In the genomic region with DNA sequence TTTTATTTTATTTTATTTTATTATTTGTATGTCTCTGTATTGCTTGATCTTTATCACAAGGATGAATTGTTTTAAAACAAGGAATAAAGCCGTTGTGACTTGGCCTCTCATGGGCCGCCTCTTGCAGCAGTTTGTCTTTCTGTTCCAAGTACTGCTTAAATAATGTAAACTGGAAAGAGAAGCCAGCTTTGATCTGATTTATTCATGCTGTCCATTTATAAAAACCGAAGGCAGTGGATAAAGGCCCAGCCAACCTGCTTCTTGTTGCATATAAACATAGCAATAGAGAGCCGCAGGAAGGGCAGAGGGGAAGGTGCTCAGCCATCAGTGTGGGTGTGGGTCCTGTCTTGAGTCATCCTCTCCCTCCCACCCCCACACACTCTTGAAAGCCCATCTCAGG, we compare ENCODE assay signal across 19 cellular contexts.
DNase-seq lines count a peak whose midpoint lies in the region; ATAC-seq, FAIRE-seq and TF ChIP-seq lines count a peak whose summit lies in the region.
"Had no signal": no experiment of that assay in that cellular context is flagged by ENCODE, and none has a peak within 500 bp of the region (broad histone marks: within the 10 kb centered on the region; RNA-seq: fewer than 3 reads in every experiment).

No MANE protein-coding gene starts in this region.

- H3K9ac ChIP-seq in H9 (ENCODE audit: extremely low read depth, insufficient read length, low read length), result no peak overlapping the region

- no peak overlapping the region for H2AK5ac ChIP-seq in H9 (ENCODE audit: insufficient read length, low read length)

- H3K18ac ChIP-seq in H9 (ENCODE audit: insufficient read length, low read depth, low read length), result no peak overlapping the region

- no peak overlapping the region for H2BK12ac ChIP-seq in H9 (ENCODE audit: insufficient read length, low read depth, low read length)

- H3K4me3 Mint-ChIP-seq in activated CD8-positive, alpha-beta T cell treated with anti-CD3 and anti-CD28 coated beads for 36 hours, result no peak overlapping the region
- no peak overlapping the region for H3K4me3 Mint-ChIP-seq in activated CD8-positive, alpha-beta T cell treated with anti-CD3 and anti-CD28 coated beads, Interleukin-2, amount 10 ng/mL, durations not matched to agents 7 days and 5 days
- no peak overlapping the region for H3K4me3 Mint-ChIP-seq in H9
- H3K4me3 Mint-ChIP-seq in mesothelial cell of epicardium, result no peak overlapping the region
- H3K4me3 Mint-ChIP-seq in type B pancreatic cell, result no peak overlapping the region
- H3K4me3 Mint-ChIP-seq: CD4-positive, alpha-beta memory T cell had no signal

- POLR2A ChIA-PET in activated CD8-positive, alpha-beta T cell treated with anti-CD3 and anti-CD28 coated beads for 36 hours (lab: Charles Lee), result no interaction called here
- POLR2A ChIA-PET in activated CD8-positive, alpha-beta T cell treated with anti-CD3 and anti-CD28 coated beads, Interleukin-2, amount 10 ng/mL, durations not matched to agents 7 days and 5 days (lab: Charles Lee), result no interaction called here

- H2AFZ ChIP-seq in H9 (ENCODE audit: low read length), result no peak overlapping the region

- H2BK15ac ChIP-seq in H9 (ENCODE audit: low read depth, low read length), result no peak overlapping the region

- no peaks in the 10 kb centered on the region for H4K20me1 ChIP-seq in H9 (ENCODE audit: control insufficient read depth, insufficient read depth, insufficient read length)

- no peak for TF ChIP-seq CTCF in activated CD8-positive, alpha-beta T cell treated with anti-CD3 and anti-CD28 coated beads for 36 hours (IDR thresholded peaks at IDR 0.05)
- TF ChIP-seq CTCF in H9 (conservative IDR thresholded peaks at IDR 0.05) (no peak), mesothelial cell of epicardium (IDR thresholded peaks at IDR 0.05; ENCODE audit: unreplicated experiment) (no peak), type B pancreatic cell (conservative IDR thresholded peaks at IDR 0.05) (no peak)

- no peaks in the 10 kb centered on the region for H3K36me3 Mint-ChIP-seq in activated CD8-positive, alpha-beta T cell treated with anti-CD3 and anti-CD28 coated beads for 36 hours (ENCODE audit: low read depth)
- H3K36me3 Mint-ChIP-seq in activated CD8-positive, alpha-beta T cell treated with anti-CD3 and anti-CD28 coated beads, Interleukin-2, amount 10 ng/mL, durations not matched to agents 7 days and 5 days (ENCODE audit: low read depth), result no peaks in the 10 kb centered on the region
- H3K36me3 Mint-ChIP-seq in H9 (ENCODE audit: insufficient read depth in 1 of 3, low read depth in 3 of 3), result peaks cover 6 to 19% (median 11%) of the 10 kb centered on the region in 3 experiments
- peaks cover 3% of the 10 kb centered on the region for H3K36me3 Mint-ChIP-seq in mesothelial cell of epicardium
- H3K36me3 Mint-ChIP-seq in type B pancreatic cell, result no peaks in the 10 kb centered on the region
- H3K36me3 Mint-ChIP-seq: CD4-positive, alpha-beta memory T cell had no signal

- peak; percentile 9 for DNase-seq in activated CD8-positive, alpha-beta T cell treated with anti-CD3 and anti-CD28 coated beads for 36 hours
- no peak for DNase-seq in activated CD8-positive, alpha-beta T cell treated with anti-CD3 and anti-CD28 coated beads, Interleukin-2, amount 10 ng/mL, durations not matched to agents 7 days and 5 days
- DNase-seq in H9, result no peak
- DNase-seq in mesothelial cell of epicardium (ENCODE audit: low spot score in 2 of 2, unreplicated experiment in 2 of 2), result no peak
- no peak for DNase-seq in type B pancreatic cell (ENCODE audit: extremely low spot score, unreplicated experiment)
- DNase-seq in cortex of kidney (lab: John Stamatoyannopoulos, UW), result no peak
- DNase-seq: C1 segment of cervical spinal cord; Caco-2; CD4-positive, alpha-beta memory T cell; DMS153; DND-41; GOT3; H7 had no signal

- no peaks in the 10 kb centered on the region for H3K27me3 Mint-ChIP-seq in activated CD8-positive, alpha-beta T cell treated with anti-CD3 and anti-CD28 coated beads for 36 hours
- H3K27me3 Mint-ChIP-seq in activated CD8-positive, alpha-beta T cell treated with anti-CD3 and anti-CD28 coated beads, Interleukin-2, amount 10 ng/mL, durations not matched to agents 7 days and 5 days (ENCODE audit: low read depth), result no peaks in the 10 kb centered on the region
- H3K27me3 Mint-ChIP-seq in H9 (ENCODE audit: low read depth) (no peaks in the 10 kb centered on the region), mesothelial cell of epicardium (ENCODE audit: low read depth) (no peaks in the 10 kb centered on the region), type B pancreatic cell (no peaks in the 10 kb centered on the region)

- H3K79me1 ChIP-seq in H9 (ENCODE audit: insufficient read depth, low read depth, low read length, poor library complexity, severe bottlenecking), result no peaks in the 10 kb centered on the region

- H3K23me2 ChIP-seq in H9 (ENCODE audit: insufficient read length, low read depth, low read length, poor library complexity, severe bottlenecking), result no peaks in the 10 kb centered on the region

- H3K4ac ChIP-seq in H9 (ENCODE audit: low read depth, low read length), result no peak overlapping the region

- no peak overlapping the region for H3K23ac ChIP-seq in H9 (ENCODE audit: insufficient read length, low read depth, low read length)

- intact Hi-C loops in activated CD8-positive, alpha-beta T cell treated with anti-CD3 and anti-CD28 coated beads for 36 hours (cut with micrococcal nuclease), result no loop called here

- WGBS in H9 (ENCODE audit: extremely low coverage, insufficient read length, low lambda C conversion rate), result no CpG with 5 or more reads among the region's 4 CpGs

- H3K27me3 ChIP-seq in H9 (ENCODE audit: insufficient read depth, low read length), result no peaks in the 10 kb centered on the region

- H3K27ac Mint-ChIP-seq in activated CD8-positive, alpha-beta T cell treated with anti-CD3 and anti-CD28 coated beads for 36 hours, result no peak overlapping the region
- H3K27ac Mint-ChIP-seq in activated CD8-positive, alpha-beta T cell treated with anti-CD3 and anti-CD28 coated beads, Interleukin-2, amount 10 ng/mL, durations not matched to agents 7 days and 5 days, result no peak overlapping the region
- H3K27ac Mint-ChIP-seq in H9 (peak overlapping the region in 1 of 3 experiments; percentile 55; a peak in 1 of 7 replicates), mesothelial cell of epicardium (peak overlapping the region; percentile 88), type B pancreatic cell (no peak overlapping the region)
- H3K27ac Mint-ChIP-seq: CD4-positive, alpha-beta memory T cell had no signal

- peak overlapping the region; percentile 26 for H3K4me2 ChIP-seq in H9 (ENCODE audit: insufficient read depth, insufficient read length, low read length)

- no peak overlapping the region for H4K8ac ChIP-seq in H9 (replicated peaks; ENCODE audit: insufficient read length, low read depth, low read length)

- no peak overlapping the region for H2BK20ac ChIP-seq in H9 (ENCODE audit: low read depth, low read length, poor library complexity, severe bottlenecking)

- no peak overlapping the region for H2BK5ac ChIP-seq in H9 (ENCODE audit: insufficient read length, low read length)

- H3K79me2 ChIP-seq in H9 (ENCODE audit: insufficient read depth, low read length), result no peaks in the 10 kb centered on the region

- FAIRE-seq in endometrium (lab: Jason Lieb, UNC), result peak; percentile 87
- FAIRE-seq: G401.6, GM12892 had no signal

- no peak for ATAC-seq in activated CD8-positive, alpha-beta T cell treated with anti-CD3 and anti-CD28 coated beads for 36 hours
- no peak for ATAC-seq in activated CD8-positive, alpha-beta T cell treated with anti-CD3 and anti-CD28 coated beads, Interleukin-2, amount 10 ng/mL, durations not matched to agents 7 days and 5 days
- no peak for ATAC-seq in HG03432 (IDR thresholded peaks at IDR 0.05; ENCODE audit: unreplicated experiment)
- ATAC-seq: HCT116 had no signal

- peaks cover 3% of the 10 kb centered on the region for H3K9me3 Mint-ChIP-seq in activated CD8-positive, alpha-beta T cell treated with anti-CD3 and anti-CD28 coated beads for 36 hours
- no peaks in the 10 kb centered on the region for H3K9me3 Mint-ChIP-seq in activated CD8-positive, alpha-beta T cell treated with anti-CD3 and anti-CD28 coated beads, Interleukin-2, amount 10 ng/mL, durations not matched to agents 7 days and 5 days (ENCODE audit: insufficient read depth)
- H3K9me3 Mint-ChIP-seq in H9 (peaks cover 40 to 51% of the 10 kb centered on the region in 2 experiments), mesothelial cell of epicardium (peaks cover 24% of the 10 kb centered on the region), type B pancreatic cell (peaks cover 6% of the 10 kb centered on the region)

- H3K9me3 ChIP-seq in H9 (ENCODE audit: control insufficient read depth, low read depth, low read length), result peaks cover 5% of the 10 kb centered on the region
- H3K9me3 ChIP-seq: Caco-2 had no signal

- no peak overlapping the region for H3K56ac ChIP-seq in H9 (ENCODE audit: insufficient read length, low read depth, low read length)

- H3K4me1 ChIP-seq in H9 (ENCODE audit: insufficient read depth, low read length), result no peaks in the 10 kb centered on the region
- H3K4me1 ChIP-seq: Caco-2 had no signal

- no peak overlapping the region for H4K91ac ChIP-seq in H9 (ENCODE audit: insufficient read length, low read depth, low read length)

- H4K5ac ChIP-seq in H9 (ENCODE audit: insufficient read length, low read depth, low read length), result no peak overlapping the region

- H2BK120ac ChIP-seq in H9 (ENCODE audit: low read depth, low read length, poor library complexity, severe bottlenecking), result no peak overlapping the region

- H3K27ac ChIP-seq in H9 (ENCODE audit: insufficient read length, low read depth, low read length), result no peak overlapping the region
- H3K27ac ChIP-seq: 22Rv1 had no signal

- CTCF ChIA-PET in activated CD8-positive, alpha-beta T cell treated with anti-CD3 and anti-CD28 coated beads for 36 hours (lab: Charles Lee), result no interaction called here
- CTCF ChIA-PET in activated CD8-positive, alpha-beta T cell treated with anti-CD3 and anti-CD28 coated beads, Interleukin-2, amount 10 ng/mL, durations not matched to agents 7 days and 5 days (lab: Charles Lee), result no interaction called here

- peaks cover 2% of the 10 kb centered on the region for H3K4me1 Mint-ChIP-seq in activated CD8-positive, alpha-beta T cell treated with anti-CD3 and anti-CD28 coated beads for 36 hours (ENCODE audit: low read depth)
- no peaks in the 10 kb centered on the region for H3K4me1 Mint-ChIP-seq in activated CD8-positive, alpha-beta T cell treated with anti-CD3 and anti-CD28 coated beads, Interleukin-2, amount 10 ng/mL, durations not matched to agents 7 days and 5 days (ENCODE audit: low read depth)
- peaks cover 7 to 8% of the 10 kb centered on the region in 2 experiments for H3K4me1 Mint-ChIP-seq in H9
- H3K4me1 Mint-ChIP-seq in mesothelial cell of epicardium, result peaks cover 13% of the 10 kb centered on the region
- H3K4me1 Mint-ChIP-seq in type B pancreatic cell (ENCODE audit: unreplicated experiment), result no peaks in the 10 kb centered on the region
- H3K4me1 Mint-ChIP-seq: CD4-positive, alpha-beta memory T cell had no signal

- no peak overlapping the region for H3T11ph ChIP-seq in H9 (ENCODE audit: low read length)

- no peak overlapping the region; the same call in 1 of the 2 replicates for H3K14ac ChIP-seq in H9 (ENCODE audit: insufficient read depth, low read length)
